Comparison of ENCODE assay signal across 2 cellular contexts in the genomic region with DNA sequence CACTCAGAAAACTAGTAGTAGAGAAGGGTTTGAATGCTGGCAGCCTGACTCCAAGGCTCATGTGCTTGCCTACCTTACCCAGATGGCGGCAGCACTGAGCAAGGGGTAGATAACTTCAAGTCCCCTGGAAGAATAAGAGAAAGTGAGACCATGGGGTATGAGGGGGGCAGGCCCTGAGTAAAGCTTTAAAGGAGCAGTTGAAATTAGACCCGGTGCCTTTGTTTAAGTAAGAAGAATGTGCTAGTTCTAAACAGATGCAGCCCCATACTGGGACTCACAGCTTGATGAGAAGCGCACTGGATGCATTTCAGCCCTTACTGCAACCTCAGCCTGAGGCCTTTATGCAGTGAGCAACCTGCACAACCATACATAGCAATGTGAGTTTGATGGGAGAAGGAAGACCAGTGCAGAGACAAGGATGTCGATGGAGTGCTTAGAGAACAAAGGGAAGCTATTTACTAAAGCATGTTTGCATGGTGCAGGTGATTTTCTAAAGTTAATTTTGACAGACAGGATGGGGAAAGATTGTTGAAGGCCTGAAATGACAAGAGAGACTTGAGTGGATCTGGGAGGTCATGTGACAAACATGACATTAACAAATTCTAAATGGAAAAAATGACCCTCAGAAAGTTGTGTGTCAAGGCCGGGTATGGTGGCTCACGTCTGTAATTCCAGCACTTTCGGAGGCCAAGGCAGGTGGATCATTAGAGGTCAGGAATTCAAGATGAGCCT.
TF ChIP-seq lines count a peak whose summit lies in the region.

No MANE protein-coding gene starts in this region.

TF ChIP-seq in HEK293, 187 proteins besides CTCF, POLR2A, EP300 and RAD21:
- TF ChIP-seq ZNF654 (tag by site-specific recombination; IDR thresholded peaks at IDR 0.05; ENCODE audit: low read depth) (0 out of 2 replicates have a peak, but pooled peaks have one; percentile 7), MEIS1 (CRISPR knock-in tag; IDR thresholded peaks at IDR 0.05; ENCODE audit: borderline replicate concordance) (no peak)

TF ChIP-seq in H1, 55 proteins besides CTCF, POLR2A, EP300 and RAD21:
- TF ChIP-seq MAFK (IDR thresholded peaks at IDR 0.05; ENCODE audit: low read depth, low read length) (no peak; the same call in 1 of the 2 replicates), HDAC6 (IDR thresholded peaks at IDR 0.05; ENCODE audit: low read depth, low read length) (no peak), RFX5 (IDR thresholded peaks at IDR 0.05; ENCODE audit: borderline replicate concordance, low read depth, low read length) (no peak), SP1 (IDR thresholded peaks at IDR 0.05; ENCODE audit: low read depth, low read length) (peak; percentile 62; the same call in 1 of the 2 replicates), YY1 (IDR thresholded peaks at IDR 0.05; ENCODE audit: low read depth, low read length) (0 out of 2 replicates have a peak, but pooled peaks have one; percentile 30), ASH2L (IDR thresholded peaks at IDR 0.05; ENCODE audit: low read length) (peak; percentile 49), CHD1 (IDR thresholded peaks at IDR 0.05; ENCODE audit: low read depth, low read length) (no peak), KDM1A (IDR thresholded peaks at IDR 0.05; ENCODE audit: borderline replicate concordance, low read length) (peak; percentile 38; the same call in 1 of the 2 replicates), SIX5 (IDR thresholded peaks at IDR 0.05; ENCODE audit: low read depth, low read length) (0 out of 2 replicates have a peak, but pooled peaks have one; percentile 17), JUND (IDR thresholded peaks at IDR 0.05; ENCODE audit: low read length) (0 out of 2 replicates have a peak, but pooled peaks have one; percentile 36), SRF (IDR thresholded peaks at IDR 0.05; ENCODE audit: low read depth, low read length) (peak; percentile 50; the same call in 1 of the 2 replicates), TBP (IDR thresholded peaks at IDR 0.05; ENCODE audit: low read depth, low read length) (no peak), GABPA (IDR thresholded peaks at IDR 0.05; ENCODE audit: borderline replicate concordance, insufficient read depth, low read length) (no peak), TCF12 (IDR thresholded peaks at IDR 0.05; ENCODE audit: low read depth, low read length) (peak; percentile 34; the same call in 1 of the 2 replicates), CREB1 (IDR thresholded peaks at IDR 0.05) (no peak), POU5F1 (IDR thresholded peaks at IDR 0.05; ENCODE audit: low read depth, low read length) (no peak), TEAD4 (IDR thresholded peaks at IDR 0.05; ENCODE audit: low read depth, low read length) (peak; percentile 81), KDM4A (IDR thresholded peaks at IDR 0.05; ENCODE audit: low read depth, low read length, severe bottlenecking) (no peak)
- TF ChIP-seq, protein P1, sequence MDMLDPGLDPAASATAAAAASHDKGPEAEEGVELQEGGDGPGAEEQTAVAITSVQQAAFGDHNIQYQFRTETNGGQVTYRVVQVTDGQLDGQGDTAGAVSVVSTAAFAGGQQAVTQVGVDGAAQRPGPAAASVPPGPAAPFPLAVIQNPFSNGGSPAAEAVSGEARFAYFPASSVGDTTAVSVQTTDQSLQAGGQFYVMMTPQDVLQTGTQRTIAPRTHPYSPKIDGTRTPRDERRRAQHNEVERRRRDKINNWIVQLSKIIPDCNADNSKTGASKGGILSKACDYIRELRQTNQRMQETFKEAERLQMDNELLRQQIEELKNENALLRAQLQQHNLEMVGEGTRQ (IDR thresholded peaks at IDR 0.05; ENCODE audit: low read length): no peak; the same call in 1 of the 2 replicates
TF ChIP-seq in H1: peak in this region for 9.
